In genomic region chr1:207205613-207206009, GRCh38 we compare ENCODE assay signal across 20 cellular contexts.
DNase-seq lines count a peak whose midpoint lies in the region; FAIRE-seq and TF ChIP-seq lines count a peak whose summit lies in the region.
"Had no signal": no experiment of that assay in that cellular context is flagged by ENCODE, and none has a peak within 500 bp of the region (broad histone marks: within the 10 kb centered on the region; RNA-seq: fewer than 3 reads in every experiment).

No MANE protein-coding gene starts in this region.

- in situ Hi-C loops in transverse colon (cut with MboI; ENCODE audit: low pct_ligation_motif_present in 1 of 4, low pct_unique_long_range_greater_than_20kb in 1 of 4, low sequenced_read_pairs in 3 of 4), result no loop called here

- H3F3A ChIP-seq in SK-N-SH (replicated peaks; ENCODE audit: insufficient read depth), result peaks cover 13% of the 10 kb centered on the region

- 2% methylated on average over 2 of the region's 2 CpGs for WGBS in SK-N-SH (ENCODE audit: low lambda C conversion rate)
- WGBS in transverse colon (ENCODE audit: low coverage in 1 of 2), 2 donors, result 51 to 53% methylated on average over 2 of the region's 2 CpGs

- no peaks in the 10 kb centered on the region for H3K79me2 ChIP-seq in SK-N-SH (ENCODE audit: insufficient read depth)

- H3K27ac ChIP-seq in SK-N-SH (ENCODE audit: low read depth in 2 of 2, low read length in 1 of 2), result peak overlapping the region; percentile 68 to 81
- H3K27ac ChIP-seq in transverse colon, result peak overlapping the region; percentile 7 to 62 (median 46)
- H3K27ac ChIP-seq in ascending aorta, result no peak overlapping the region
- H3K27ac ChIP-seq: cardiac muscle cell, ovary had no signal

- no peak for TF ChIP-seq RAD21 in SK-N-SH (IDR thresholded peaks at IDR 0.05; ENCODE audit: low read length)

- CTCF ChIA-PET in SK-N-SH (lab: Yijun Ruan, JAX), result no interaction called here

- H3K4me3 ChIP-seq in SK-N-SH (ENCODE audit: low read depth in 2 of 2, low read length in 1 of 2) (no peak overlapping the region), transverse colon (no peak overlapping the region), ascending aorta (no peak overlapping the region)
- H3K4me3 ChIP-seq: cardiac muscle cell, GM23338, ovary, skin epidermis, testis had no signal

- no peaks in the 10 kb centered on the region for H3K36me3 ChIP-seq in SK-N-SH (replicated peaks in 1 of 2; ENCODE audit: control insufficient read depth in 1 of 2, insufficient read depth in 2 of 2, low read length in 1 of 2)
- no peaks in the 10 kb centered on the region for H3K36me3 ChIP-seq in transverse colon
- no peaks in the 10 kb centered on the region for H3K36me3 ChIP-seq in ascending aorta
- H3K36me3 ChIP-seq: cardiac muscle cell, ovary had no signal

- DNase-seq in NOMO-1 treated with DMSO at 0.1 percent for 48 hours (lab: John Stamatoyannopoulos, UW; ENCODE audit: unreplicated experiment), result peak; percentile 14
- no peak for DNase-seq in NOMO-1 (lab: John Stamatoyannopoulos, UW; ENCODE audit: unreplicated experiment in 2 of 2)
- no peak for DNase-seq in SK-N-SH
- peak; percentile 19 for DNase-seq in iris pigment epithelial cell (ENCODE audit: low read depth)
- no peak for DNase-seq in transverse colon
- no peak for DNase-seq in urothelium cell line (ENCODE audit: low spot score)
- no peak for DNase-seq in NCI-H446 treated with DMSO at 0.1 percent for 48 hours (lab: John Stamatoyannopoulos, UW)
- no peak for DNase-seq in ascending aorta (ENCODE audit: low spot score in 2 of 2)
- DNase-seq: activated CD8-positive, alpha-beta T cell treated with anti-CD3 and anti-CD28 coated beads for 36 hours; activated T-cell treated with anti-CD3 and anti-CD28 coated beads, Interleukin-2, amount 50 U/mL, for 4 hours; effector CD4-positive, alpha-beta T cell; NCI-H2029; NCI-H524; stimulated activated CD4-positive, alpha-beta T cell treated with anti-CD3 and anti-CD28 coated beads, Interleukin-4, amount 100 ng/mL, for 4 hours; stimulated activated CD8-positive, alpha-beta memory T cell treated with anti-CD3 and anti-CD28 coated beads, Interleukin-4, amount 100 ng/mL, for 48 hours had no signal

- intact Hi-C loops in transverse colon (cut with DNase I; ENCODE audit: low total_unique reads) (no loop called here), ascending aorta (cut with DNase I) (no loop called here)

- no peak overlapping the region for H3K9ac ChIP-seq in SK-N-SH

- H4K20me1 ChIP-seq in SK-N-SH (ENCODE audit: insufficient read depth), result no peaks in the 10 kb centered on the region

- H2AFZ ChIP-seq in SK-N-SH (ENCODE audit: low read depth), result no peak overlapping the region
- H2AFZ ChIP-seq: GM23338 had no signal

- no peak for FAIRE-seq in urothelium cell line (lab: Jason Lieb, UNC)

- H3K4me1 ChIP-seq in SK-N-SH (ENCODE audit: control insufficient read depth in 1 of 2, insufficient read depth in 2 of 2, low read depth in 1 of 2, low read length in 1 of 2) (no peaks in the 10 kb centered on the region; a peak in 1 of 4 replicates), transverse colon (no peaks in the 10 kb centered on the region), ascending aorta (no peaks in the 10 kb centered on the region)
- H3K4me1 ChIP-seq: testis had no signal

- 0 out of 2 replicates have a peak, but pooled peaks cover 5% of the 10 kb centered on the region for H3K9me3 ChIP-seq in SK-N-SH
- H3K9me3 ChIP-seq in transverse colon, result peaks cover 0 to 6% of the 10 kb centered on the region in 2 donors
- peaks cover 0 to 9% of the 10 kb centered on the region in 2 donors for H3K9me3 ChIP-seq in ascending aorta
- H3K9me3 ChIP-seq: ovary, testis had no signal

- peak overlapping the region; percentile 58; the same call in 1 of the 2 replicates for H3K4me2 ChIP-seq in SK-N-SH
- H3K4me2 ChIP-seq: GM23338 had no signal

- TF ChIP-seq EP300 in SK-N-SH (IDR thresholded peaks at IDR 0.05; ENCODE audit: borderline replicate concordance in 1 of 2, low read depth in 1 of 2, low read length in 1 of 2) (no peak), transverse colon (IDR thresholded peaks at IDR 0.05; ENCODE audit: low read depth) (no peak)

- H3K9me2 ChIP-seq in SK-N-SH, result no peaks in the 10 kb centered on the region

- H3K27me3 ChIP-seq in SK-N-SH (ENCODE audit: insufficient read depth), result no peaks in the 10 kb centered on the region
- H3K27me3 ChIP-seq in transverse colon, result no peaks in the 10 kb centered on the region
- H3K27me3 ChIP-seq in ascending aorta, result no peaks in the 10 kb centered on the region
- H3K27me3 ChIP-seq: cardiac muscle cell, ovary, testis had no signal

- POLR2A ChIA-PET in SK-N-SH (lab: Yijun Ruan, JAX), result no interaction called here

- no peak for TF ChIP-seq CTCF in SK-N-SH (IDR thresholded peaks at IDR 0.05)
- TF ChIP-seq CTCF in transverse colon (IDR thresholded peaks at IDR 0.05), result no peak
- TF ChIP-seq CTCF in ascending aorta (IDR thresholded peaks at IDR 0.05), result no peak

- TF ChIP-seq POLR2A in transverse colon (IDR thresholded peaks at IDR 0.05), result no peak

TF ChIP-seq in SK-N-SH, 30 proteins besides CTCF, POLR2A, EP300 and RAD21 (continues in another document):
- TF ChIP-seq RXRA (IDR thresholded peaks at IDR 0.05; ENCODE audit: borderline replicate concordance, low read depth) (no peak), IRF3 (IDR thresholded peaks at IDR 0.05; ENCODE audit: low read depth, low read length) (no peak), TEAD4 (IDR thresholded peaks at IDR 0.05; ENCODE audit: borderline replicate concordance, insufficient read depth) (no peak), FOXJ3 (CRISPR knock-in tag; IDR thresholded peaks at IDR 0.05) (no peak), NRF1 (IDR thresholded peaks at IDR 0.05; ENCODE audit: low read depth, low read length) (no peak), JUND (IDR thresholded peaks at IDR 0.05) (no peak), FOXM1 (IDR thresholded peaks at IDR 0.05; ENCODE audit: low read depth) (no peak), RFX5 (IDR thresholded peaks at IDR 0.05; ENCODE audit: low read length) (no peak), POLR2AphosphoS5 (IDR thresholded peaks at IDR 0.05; ENCODE audit: low read depth, low read length) (no peak), MAX (IDR thresholded peaks at IDR 0.05; ENCODE audit: low read depth) (no peak), NFIC (IDR thresholded peaks at IDR 0.05; ENCODE audit: borderline replicate concordance) (no peak)
- TF ChIP-seq, protein P1, sequence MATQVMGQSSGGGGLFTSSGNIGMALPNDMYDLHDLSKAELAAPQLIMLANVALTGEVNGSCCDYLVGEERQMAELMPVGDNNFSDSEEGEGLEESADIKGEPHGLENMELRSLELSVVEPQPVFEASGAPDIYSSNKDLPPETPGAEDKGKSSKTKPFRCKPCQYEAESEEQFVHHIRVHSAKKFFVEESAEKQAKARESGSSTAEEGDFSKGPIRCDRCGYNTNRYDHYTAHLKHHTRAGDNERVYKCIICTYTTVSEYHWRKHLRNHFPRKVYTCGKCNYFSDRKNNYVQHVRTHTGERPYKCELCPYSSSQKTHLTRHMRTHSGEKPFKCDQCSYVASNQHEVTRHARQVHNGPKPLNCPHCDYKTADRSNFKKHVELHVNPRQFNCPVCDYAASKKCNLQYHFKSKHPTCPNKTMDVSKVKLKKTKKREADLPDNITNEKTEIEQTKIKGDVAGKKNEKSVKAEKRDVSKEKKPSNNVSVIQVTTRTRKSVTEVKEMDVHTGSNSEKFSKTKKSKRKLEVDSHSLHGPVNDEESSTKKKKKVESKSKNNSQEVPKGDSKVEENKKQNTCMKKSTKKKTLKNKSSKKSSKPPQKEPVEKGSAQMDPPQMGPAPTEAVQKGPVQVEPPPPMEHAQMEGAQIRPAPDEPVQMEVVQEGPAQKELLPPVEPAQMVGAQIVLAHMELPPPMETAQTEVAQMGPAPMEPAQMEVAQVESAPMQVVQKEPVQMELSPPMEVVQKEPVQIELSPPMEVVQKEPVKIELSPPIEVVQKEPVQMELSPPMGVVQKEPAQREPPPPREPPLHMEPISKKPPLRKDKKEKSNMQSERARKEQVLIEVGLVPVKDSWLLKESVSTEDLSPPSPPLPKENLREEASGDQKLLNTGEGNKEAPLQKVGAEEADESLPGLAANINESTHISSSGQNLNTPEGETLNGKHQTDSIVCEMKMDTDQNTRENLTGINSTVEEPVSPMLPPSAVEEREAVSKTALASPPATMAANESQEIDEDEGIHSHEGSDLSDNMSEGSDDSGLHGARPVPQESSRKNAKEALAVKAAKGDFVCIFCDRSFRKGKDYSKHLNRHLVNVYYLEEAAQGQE (IDR thresholded peaks at IDR 0.05; ENCODE audit: low read depth, low read length), result no peak
- TF ChIP-seq, protein P2, sequence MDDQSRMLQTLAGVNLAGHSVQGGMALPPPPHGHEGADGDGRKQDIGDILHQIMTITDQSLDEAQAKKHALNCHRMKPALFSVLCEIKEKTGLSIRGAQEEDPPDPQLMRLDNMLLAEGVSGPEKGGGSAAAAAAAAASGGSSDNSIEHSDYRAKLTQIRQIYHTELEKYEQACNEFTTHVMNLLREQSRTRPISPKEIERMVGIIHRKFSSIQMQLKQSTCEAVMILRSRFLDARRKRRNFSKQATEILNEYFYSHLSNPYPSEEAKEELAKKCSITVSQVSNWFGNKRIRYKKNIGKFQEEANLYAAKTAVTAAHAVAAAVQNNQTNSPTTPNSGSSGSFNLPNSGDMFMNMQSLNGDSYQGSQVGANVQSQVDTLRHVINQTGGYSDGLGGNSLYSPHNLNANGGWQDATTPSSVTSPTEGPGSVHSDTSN (IDR thresholded peaks at IDR 0.05), result no peak
- TF ChIP-seq, protein P3, sequence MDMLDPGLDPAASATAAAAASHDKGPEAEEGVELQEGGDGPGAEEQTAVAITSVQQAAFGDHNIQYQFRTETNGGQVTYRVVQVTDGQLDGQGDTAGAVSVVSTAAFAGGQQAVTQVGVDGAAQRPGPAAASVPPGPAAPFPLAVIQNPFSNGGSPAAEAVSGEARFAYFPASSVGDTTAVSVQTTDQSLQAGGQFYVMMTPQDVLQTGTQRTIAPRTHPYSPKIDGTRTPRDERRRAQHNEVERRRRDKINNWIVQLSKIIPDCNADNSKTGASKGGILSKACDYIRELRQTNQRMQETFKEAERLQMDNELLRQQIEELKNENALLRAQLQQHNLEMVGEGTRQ (IDR thresholded peaks at IDR 0.05; ENCODE audit: borderline replicate concordance, low read depth, low read length), result no peak

Comparison
In these comparisons a context has a peak if more than half of its experiments do, and no peak if none do; other contexts are left out.
1. DNase-seq: peak in NOMO-1 treated with DMSO at 0.1 percent for 48 hours (single experiment) and iris pigment epithelial cell (single experiment); none in NOMO-1 (0 of 2), SK-N-SH (single experiment), transverse colon (single experiment), urothelium cell line (single experiment), NCI-H446 treated with DMSO at 0.1 percent for 48 hours (single experiment) and ascending aorta (0 of 2).
2. H3K27ac ChIP-seq: peak in SK-N-SH (2 of 2) and transverse colon (4 of 4); none in ascending aorta (0 of 2).